28 cellular contexts compared by ENCODE assay signal in the genomic region with DNA sequence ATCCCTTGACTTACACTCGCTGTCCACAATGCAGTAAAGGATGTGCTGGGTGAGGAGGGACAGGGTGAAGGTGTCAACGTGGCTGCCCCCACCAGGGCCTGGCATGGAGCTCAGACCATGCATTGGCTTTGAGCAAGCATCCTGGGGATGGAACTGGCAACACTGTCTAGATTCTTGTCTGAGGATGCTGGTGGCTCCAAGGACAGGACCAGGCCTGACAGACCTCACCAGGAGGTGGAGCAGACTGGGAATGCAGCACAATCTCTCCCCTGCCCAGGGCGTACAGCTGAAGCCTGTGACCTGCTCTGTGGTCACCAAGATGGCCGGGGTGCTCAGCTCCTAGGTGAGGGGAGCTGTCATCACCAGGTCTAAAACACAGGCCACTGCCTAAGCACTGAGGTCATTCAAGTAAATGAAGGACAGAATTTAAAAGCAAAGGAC. TPM values are rescaled to one million over a fixed set of nuclear protein-coding genes. Genes with fewer than 3 reads are reported as not detected.
DNase-seq lines count a peak whose midpoint lies in the region; ATAC-seq and TF ChIP-seq lines count a peak whose summit lies in the region.
"Had no signal": no experiment of that assay in that cellular context is flagged by ENCODE, and none has a peak within 500 bp of the region (broad histone marks: within the 10 kb centered on the region; RNA-seq: fewer than 3 reads in every experiment).

No MANE protein-coding gene starts in this region.

- 95% methylated on average over 4 of the region's 4 CpGs for WGBS in smooth muscle cell (ENCODE audit: low lambda C conversion rate)

- H3K4me1 ChIP-seq in RWPE2 (ENCODE audit: insufficient read depth, poor library complexity, severe bottlenecking) (no peaks in the 10 kb centered on the region), left lung (no peaks in the 10 kb centered on the region), smooth muscle cell (ENCODE audit: low read depth) (no peaks in the 10 kb centered on the region)
- H3K4me1 ChIP-seq: prostate gland, SJCRH30, vagina had no signal

- peaks cover 33% of the 10 kb centered on the region for H4K20me1 ChIP-seq in smooth muscle cell (ENCODE audit: low read depth)

- no peak overlapping the region for H3K9ac ChIP-seq in smooth muscle cell (ENCODE audit: low read depth)

- peak; percentile 24 for DNase-seq in activated CD4-positive, CD25-positive, alpha-beta regulatory T cell treated with anti-CD3 and anti-CD28 coated beads, Interleukin-2, amount 50 U/mL, for 72 hours
- DNase-seq in RWPE2 (ENCODE audit: low spot score) (peak; percentile 76), left lung (peak; percentile 29 to 30), NCI-H446 treated with DMSO at 0.1 percent for 48 hours (lab: John Stamatoyannopoulos, UW) (no peak), NCI-H146 (lab: John Stamatoyannopoulos, UW) (no peak), smooth muscle cell (lab: John Stamatoyannopoulos, UW; ENCODE audit: unreplicated experiment) (no peak)
- DNase-seq in stimulated activated effector memory CD8-positive, alpha-beta T cell treated with anti-CD3 and anti-CD28 coated beads, Interleukin-12 subunit alpha, Interleukin-12 subunit beta, amount 100 ng/mL, for 72 hours (ENCODE audit: low spot score in 2 of 2) = no peak
- DNase-seq: activated CD4-positive, alpha-beta T cell treated with anti-CD3 and anti-CD28 coated beads, Interleukin-2, amount 50 U/mL, for 4 hours; activated naive CD8-positive, alpha-beta T cell treated with anti-CD3 and anti-CD28 coated beads, Interleukin-2, amount 50 U/mL, for 24 hours; activated T-cell treated with anti-CD3 and anti-CD28 coated beads, Interleukin-2, amount 50 U/mL, for 48 hours; effector CD4-positive, alpha-beta T cell; esophagus squamous epithelium; KG1; kidney glomerular epithelial cell; natural killer cell; NCI-H1694; NCI-H2227 treated with DMSO at 0.1 percent for 48 hours; NCI-H82; OCI-M1; stimulated activated CD4-positive, alpha-beta T cell treated with anti-CD3 and anti-CD28 coated beads, Interleukin-4, amount 100 ng/mL, for 4 hours had no signal

- no peaks in the 10 kb centered on the region for H3K9me3 Mint-ChIP-seq in stimulated activated effector memory CD8-positive, alpha-beta T cell treated with anti-CD3 and anti-CD28 coated beads, Interleukin-12 subunit alpha, Interleukin-12 subunit beta, amount 100 ng/mL, for 72 hours
- H3K9me3 Mint-ChIP-seq: activated naive CD8-positive, alpha-beta T cell treated with anti-CD3 and anti-CD28 coated beads, Interleukin-2, amount 50 U/mL, for 24 hours; mesothelial cell of epicardium; natural killer cell; T-helper 1 cell treated with Interleukin-12 subunit alpha and Interleukin-12 subunit beta and Interleukin-4 antibody, amounts not matched to agents 30 μg/mL and 1 μg/mL, for 36 hours had no signal

- H3K79me2 ChIP-seq in smooth muscle cell (ENCODE audit: low read depth) = no peaks in the 10 kb centered on the region

- intact Hi-C loops in left lung (cut with DNase I) = no loop called here

- H3K36me3 ChIP-seq in RWPE2 (ENCODE audit: low read depth) = peaks cover 97% of the 10 kb centered on the region
- peaks cover 0 to 100% of the 10 kb centered on the region in 2 donors for H3K36me3 ChIP-seq in left lung
- H3K36me3 ChIP-seq in smooth muscle cell (ENCODE audit: low read depth) = peaks cover 17% of the 10 kb centered on the region

- peaks cover 7% of the 10 kb centered on the region for H3K4me1 Mint-ChIP-seq in stimulated activated effector memory CD8-positive, alpha-beta T cell treated with anti-CD3 and anti-CD28 coated beads, Interleukin-12 subunit alpha, Interleukin-12 subunit beta, amount 100 ng/mL, for 72 hours
- H3K4me1 Mint-ChIP-seq: activated naive CD8-positive, alpha-beta T cell treated with anti-CD3 and anti-CD28 coated beads, Interleukin-2, amount 50 U/mL, for 24 hours; mesothelial cell of epicardium had no signal

- H3K4me2 ChIP-seq in smooth muscle cell = no peak overlapping the region

- H3K27me3 ChIP-seq in RWPE2 (ENCODE audit: insufficient read depth, poor library complexity, severe bottlenecking) (no peaks in the 10 kb centered on the region), left lung (no peaks in the 10 kb centered on the region), smooth muscle cell (ENCODE audit: low read depth) (no peaks in the 10 kb centered on the region)
- H3K27me3 ChIP-seq: esophagus squamous epithelium, SJCRH30, vagina had no signal

- no peak for ATAC-seq in activated CD4-positive, CD25-positive, alpha-beta regulatory T cell treated with anti-CD3 and anti-CD28 coated beads, Interleukin-2, amount 50 U/mL, for 24 hours
- ATAC-seq in RWPE2 (ENCODE audit: low read depth) (no peak), left lung (no peak)
- no peak for ATAC-seq in stimulated activated effector memory CD8-positive, alpha-beta T cell treated with anti-CD3 and anti-CD28 coated beads, Interleukin-12 subunit alpha, Interleukin-12 subunit beta, amount 100 ng/mL, for 72 hours
- ATAC-seq: activated naive CD8-positive, alpha-beta T cell treated with anti-CD3 and anti-CD28 coated beads, Interleukin-2, amount 50 U/mL, for 24 hours; natural killer cell had no signal

- H3K9me3 ChIP-seq in RWPE2 (ENCODE audit: severe bottlenecking) (no peaks in the 10 kb centered on the region), left lung (no peaks in the 10 kb centered on the region), smooth muscle cell (replicated peaks; ENCODE audit: low read depth) (no peaks in the 10 kb centered on the region)
- H3K9me3 ChIP-seq: esophagus squamous epithelium, prostate gland, SJCRH30, vagina had no signal

- TF ChIP-seq CTCF in RWPE2 (IDR thresholded peaks at IDR 0.05; ENCODE audit: poor library complexity, severe bottlenecking) (no peak), left lung (IDR thresholded peaks at IDR 0.05) (no peak), smooth muscle cell (IDR thresholded peaks at IDR 0.05; ENCODE audit: borderline replicate concordance, insufficient read depth, poor library complexity, severe bottlenecking) (no peak)

- H3K36me3 Mint-ChIP-seq in stimulated activated effector memory CD8-positive, alpha-beta T cell treated with anti-CD3 and anti-CD28 coated beads, Interleukin-12 subunit alpha, Interleukin-12 subunit beta, amount 100 ng/mL, for 72 hours = peaks cover 86% of the 10 kb centered on the region

- no peak overlapping the region for H3K27ac ChIP-seq in RWPE2 (ENCODE audit: poor library complexity, severe bottlenecking)
- H3K27ac ChIP-seq in left lung = no peak overlapping the region
- H3K27ac ChIP-seq in smooth muscle cell (ENCODE audit: low read depth) = no peak overlapping the region
- H3K27ac ChIP-seq: esophagus squamous epithelium, prostate gland, SJCRH30, vagina had no signal

- H2AFZ ChIP-seq in smooth muscle cell (ENCODE audit: low read depth) = no peak overlapping the region

- H3K4me3 ChIP-seq in RWPE2 (ENCODE audit: severe bottlenecking) (no peak overlapping the region), left lung (no peak overlapping the region), smooth muscle cell (no peak overlapping the region)
- H3K4me3 ChIP-seq: esophagus squamous epithelium, prostate gland, SJCRH30, vagina had no signal

- H3K4me3 Mint-ChIP-seq in stimulated activated effector memory CD8-positive, alpha-beta T cell treated with anti-CD3 and anti-CD28 coated beads, Interleukin-12 subunit alpha, Interleukin-12 subunit beta, amount 100 ng/mL, for 72 hours = no peak overlapping the region
- H3K4me3 Mint-ChIP-seq: activated naive CD8-positive, alpha-beta T cell treated with anti-CD3 and anti-CD28 coated beads, Interleukin-2, amount 50 U/mL, for 24 hours; mesothelial cell of epicardium; natural killer cell; T-helper 1 cell treated with Interleukin-12 subunit alpha and Interleukin-12 subunit beta and Interleukin-4 antibody, amounts not matched to agents 30 μg/mL and 1 μg/mL, for 36 hours had no signal

- H3K27ac Mint-ChIP-seq in stimulated activated effector memory CD8-positive, alpha-beta T cell treated with anti-CD3 and anti-CD28 coated beads, Interleukin-12 subunit alpha, Interleukin-12 subunit beta, amount 100 ng/mL, for 72 hours = peak overlapping the region; percentile 17
- H3K27ac Mint-ChIP-seq: activated naive CD8-positive, alpha-beta T cell treated with anti-CD3 and anti-CD28 coated beads, Interleukin-2, amount 50 U/mL, for 24 hours; natural killer cell; T-helper 1 cell treated with Interleukin-12 subunit alpha and Interleukin-12 subunit beta and Interleukin-4 antibody, amounts not matched to agents 30 μg/mL and 1 μg/mL, for 36 hours had no signal

- no peaks in the 10 kb centered on the region for H3F3A ChIP-seq in smooth muscle cell (ENCODE audit: low read depth)

RNA-seq across cellular contexts. Expression of a gene that starts 50.9 kb away (rescaled TPM):
- total RNA-seq in left lung (under 1 TPM; 0.34 to 0.41 TPM), smooth muscle cell (not detected in 2 replicates)
- 0.67 and 0.70 TPM in 2 replicates for polyA plus RNA-seq in smooth muscle cell
- total RNA-seq: A172, glomerular endothelial cell had no signal

RNA-seq across cellular contexts. Expression of a gene that starts 50.9 kb away (rescaled TPM):
- total RNA-seq in left lung (10 to 100 TPM; 41.6 to 49.4 TPM), smooth muscle cell (48.4 and 57.8 TPM in 2 replicates)
- 65.3 and 71.6 TPM in 2 replicates for polyA plus RNA-seq in smooth muscle cell

Comparison
In these comparisons a context has a peak if more than half of its experiments do, and no peak if none do; other contexts are left out.
1. DNase-seq: peak in activated CD4-positive, CD25-positive, alpha-beta regulatory T cell treated with anti-CD3 and anti-CD28 coated beads, Interleukin-2, amount 50 U/mL, for 72 hours (single experiment), RWPE2 (single experiment) and left lung (2 of 2); none in stimulated activated effector memory CD8-positive, alpha-beta T cell treated with anti-CD3 and anti-CD28 coated beads, Interleukin-12 subunit alpha, Interleukin-12 subunit beta, amount 100 ng/mL, for 72 hours (0 of 2), NCI-H446 treated with DMSO at 0.1 percent for 48 hours (single experiment), NCI-H146 (single experiment) and smooth muscle cell (single experiment).